Comparison of ENCODE assay signal across 17 cellular contexts in the genomic region with DNA sequence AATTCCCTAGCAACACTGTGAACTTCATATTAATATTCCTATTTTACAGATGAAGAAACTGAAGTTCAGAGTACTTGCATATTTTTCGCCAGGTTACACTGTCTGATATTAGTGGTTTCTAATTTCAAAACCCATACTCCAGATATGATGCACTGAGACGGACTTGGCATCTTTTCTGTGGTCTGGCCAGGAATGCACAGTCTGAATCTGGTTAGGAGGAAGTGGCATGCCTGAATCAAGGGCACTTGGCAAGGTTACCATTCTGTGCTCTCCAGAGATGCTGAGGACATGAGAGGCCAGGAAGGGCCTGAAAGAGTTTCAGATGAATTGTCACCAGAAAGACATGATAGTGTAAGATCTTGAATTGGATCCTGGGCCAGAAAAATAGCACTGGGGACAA.
A peak's percentile ranks its signal among the peaks of the same experiment; 100 is the strongest.
DNase-seq lines count a peak whose midpoint lies in the region; ATAC-seq and TF ChIP-seq lines count a peak whose summit lies in the region.
"Had no signal": no experiment of that assay in that cellular context is flagged by ENCODE, and none has a peak within 500 bp of the region (broad histone marks: within the 10 kb centered on the region; RNA-seq: fewer than 3 reads in every experiment).

No MANE protein-coding gene starts in this region.

- no peak overlapping the region for H2AFZ ChIP-seq in GM23248
- no peak overlapping the region for H2AFZ ChIP-seq in PC-3 (ENCODE audit: low read length)

- H3K4me3 Mint-ChIP-seq in endodermal cell: no peak overlapping the region
- H3K4me3 Mint-ChIP-seq: brain; naive thymus-derived CD8-positive, alpha-beta T cell; type B pancreatic cell had no signal

- no peaks in the 10 kb centered on the region for H3K36me3 Mint-ChIP-seq in endodermal cell (ENCODE audit: low read depth)
- H3K36me3 Mint-ChIP-seq: brain; naive thymus-derived CD8-positive, alpha-beta T cell; type B pancreatic cell had no signal

- H3F3A ChIP-seq in GM23248 (ENCODE audit: insufficient read depth) (0 out of 2 replicates have a peak, but pooled peaks cover 8% of the 10 kb centered on the region), PC-3 (ENCODE audit: low read length, unreplicated experiment) (no peaks in the 10 kb centered on the region)

- TF ChIP-seq CTCF in PC-3 (conservative IDR thresholded peaks at IDR 0.05; ENCODE audit: low read depth, low read length): no peak
- TF ChIP-seq CTCF in endodermal cell (conservative IDR thresholded peaks at IDR 0.05): no peak

- no peaks in the 10 kb centered on the region for H4K20me1 ChIP-seq in GM23248 (ENCODE audit: insufficient read depth)
- H4K20me1 ChIP-seq in PC-3 (ENCODE audit: low read length): no peaks in the 10 kb centered on the region

- peaks cover 6% of the 10 kb centered on the region; the same call in 1 of the 2 replicates for H3K4me1 ChIP-seq in GM23248 (ENCODE audit: insufficient read depth)
- peaks cover 24% of the 10 kb centered on the region for H3K4me1 ChIP-seq in PC-3 (ENCODE audit: insufficient read depth, low read length)
- no peaks in the 10 kb centered on the region for H3K4me1 ChIP-seq in endodermal cell (ENCODE audit: control insufficient read depth, insufficient read depth, low read length)
- H3K4me1 ChIP-seq: gastrocnemius medialis had no signal

- no peaks in the 10 kb centered on the region for H3K27me3 ChIP-seq in GM23248 (replicated peaks; ENCODE audit: insufficient read depth)
- no peaks in the 10 kb centered on the region for H3K27me3 ChIP-seq in PC-3 (ENCODE audit: low read length)
- no peaks in the 10 kb centered on the region for H3K27me3 ChIP-seq in endodermal cell (ENCODE audit: control insufficient read depth, insufficient read depth, low read length, poor library complexity, severe bottlenecking)
- H3K27me3 ChIP-seq: gastrocnemius medialis had no signal

- ATAC-seq in PC-3 (peak; percentile 90), GM19455 (IDR thresholded peaks at IDR 0.05; ENCODE audit: unreplicated experiment) (no peak)
- ATAC-seq: gastrocnemius medialis; naive thymus-derived CD8-positive, alpha-beta T cell had no signal

- H3K4me1 Mint-ChIP-seq in endodermal cell: no peaks in the 10 kb centered on the region
- H3K4me1 Mint-ChIP-seq: brain; naive thymus-derived CD8-positive, alpha-beta T cell had no signal

- H3K36me3 ChIP-seq in GM23248 (ENCODE audit: low read depth) (no peaks in the 10 kb centered on the region), PC-3 (ENCODE audit: low read depth, low read length) (no peaks in the 10 kb centered on the region), endodermal cell (ENCODE audit: control insufficient read depth, insufficient read depth, low read length) (no peaks in the 10 kb centered on the region)
- H3K36me3 ChIP-seq: gastrocnemius medialis had no signal

- H3K9me2 ChIP-seq in GM23248 (ENCODE audit: insufficient read depth) (no peaks in the 10 kb centered on the region), PC-3 (replicated peaks; ENCODE audit: low read length) (no peaks in the 10 kb centered on the region)

- no peaks in the 10 kb centered on the region for H3K27me3 Mint-ChIP-seq in endodermal cell (ENCODE audit: insufficient read depth)
- H3K27me3 Mint-ChIP-seq: brain, type B pancreatic cell had no signal

- H3K9me3 Mint-ChIP-seq in endodermal cell: no peaks in the 10 kb centered on the region
- H3K9me3 Mint-ChIP-seq: brain, type B pancreatic cell had no signal

- WGBS in GM23248 (ENCODE audit: low coverage in 1 of 2, low lambda C conversion rate in 2 of 2, missing lambda C conversion rate in 2 of 2), 2 experiments: 75 to 78% methylated on average over 2 of the region's 2 CpGs
- 85 to 92% methylated on average over 2 of the region's 2 CpGs for WGBS in endodermal cell (ENCODE audit: insufficient coverage in 1 of 2, insufficient read length in 1 of 2), 2 experiments

- H3K4me2 ChIP-seq in GM23248 (ENCODE audit: unreplicated experiment): no peak overlapping the region
- no peak overlapping the region for H3K4me2 ChIP-seq in PC-3 (ENCODE audit: low read length)

- no peak overlapping the region for H3K27ac Mint-ChIP-seq in endodermal cell
- H3K27ac Mint-ChIP-seq: brain; naive thymus-derived CD8-positive, alpha-beta T cell; type B pancreatic cell had no signal

- H3K9ac ChIP-seq in GM23248: no peak overlapping the region
- H3K9ac ChIP-seq in PC-3 (ENCODE audit: low read length): no peak overlapping the region
- H3K9ac ChIP-seq in endodermal cell (ENCODE audit: extremely low read depth, low read length, poor library complexity, severe bottlenecking): no peak overlapping the region

- in situ Hi-C loops in GM23248 (cut with MboI): no loop called here

- no peaks in the 10 kb centered on the region for H3K9me3 ChIP-seq in GM23248 (ENCODE audit: low read depth)
- H3K9me3 ChIP-seq in PC-3 (ENCODE audit: low read length): no peaks in the 10 kb centered on the region
- H3K9me3 ChIP-seq in endodermal cell (ENCODE audit: control insufficient read depth, low read length): no peaks in the 10 kb centered on the region
- H3K9me3 ChIP-seq: gastrocnemius medialis had no signal

- peak; percentile 69 for DNase-seq in GM23248
- peak; percentile 90 for DNase-seq in PC-3
- DNase-seq in cerebellum (ENCODE audit: low spot score): peak; percentile 2
- peak; percentile 3 for DNase-seq in skeletal muscle cell (ENCODE audit: low read depth)
- no peak for DNase-seq in endodermal cell
- no peak for DNase-seq in NCI-H2227 treated with DMSO at 0.1 percent for 48 hours (lab: John Stamatoyannopoulos, UW)
- DNase-seq: activated CD4-positive, alpha-beta T cell treated with anti-CD3 and anti-CD28 coated beads for 4 hours; activated naive CD4-positive, alpha-beta T cell; effector memory CD4-positive, alpha-beta T cell; gastrocnemius medialis; Kasumi-1; naive thymus-derived CD8-positive, alpha-beta T cell; NCI-H1694 had no signal

- no peak overlapping the region for H3K27ac ChIP-seq in GM23248
- H3K27ac ChIP-seq in PC-3 (ENCODE audit: low read length): peak overlapping the region; percentile 15; the same call in 1 of the 2 replicates
- no peak overlapping the region for H3K27ac ChIP-seq in endodermal cell (ENCODE audit: low read depth, low read length)
- H3K27ac ChIP-seq: gastrocnemius medialis had no signal

- POLR2A ChIA-PET in PC-3 (lab: Charles Lee; ENCODE audit: unreplicated experiment): no interaction called here

- CTCF ChIA-PET in PC-3 (lab: Charles Lee): no interaction called here

- intact Hi-C loops in PC-3 (cut with micrococcal nuclease): loop anchor here (5.0 kb wide), 1 partner anchor 67 kb away; no protein-coding TSS in a partner anchor

- no peaks in the 10 kb centered on the region for H3K79me2 ChIP-seq in GM23248 (ENCODE audit: insufficient read depth)
- no peaks in the 10 kb centered on the region for H3K79me2 ChIP-seq in PC-3 (ENCODE audit: low read length)

- no peak overlapping the region for H3K4me3 ChIP-seq in GM23248
- no peak overlapping the region for H3K4me3 ChIP-seq in PC-3 (ENCODE audit: low read length)
- no peak overlapping the region for H3K4me3 ChIP-seq in skeletal muscle cell (ENCODE audit: low read depth, low read length)
- no peak overlapping the region for H3K4me3 ChIP-seq in endodermal cell (ENCODE audit: low read length)
- H3K4me3 ChIP-seq: gastrocnemius medialis, lung had no signal

- BruUV-seq in PC-3 (replicated peaks; lab: Mats Ljungman, UMichigan): no TSS peak

Comparison
In these comparisons a context has a peak if more than half of its experiments do, and no peak if none do; other contexts are left out.
1. DNase-seq: peak in GM23248 (single experiment), PC-3 (single experiment), cerebellum (single experiment) and skeletal muscle cell (single experiment); none in endodermal cell (single experiment) and NCI-H2227 treated with DMSO at 0.1 percent for 48 hours (single experiment).